ENCODE assay signal across 24 cellular contexts in genomic region chr5:165757756-165758155, GRCh38.
"Had no signal": no experiment of that assay in that cellular context is flagged by ENCODE, and none has a peak within 500 bp of the region (broad histone marks: within the 10 kb centered on the region; RNA-seq: fewer than 3 reads in every experiment).

No MANE protein-coding gene starts in this region.

- DNase-seq: activated B cell treated with CpG ODN at 0.5 μM for 24 hours; activated CD4-positive, alpha-beta T cell treated with anti-CD3 and anti-CD28 coated beads for 4 hours; activated CD4-positive, alpha-beta T cell treated with anti-CD3 and anti-CD28 coated beads, Interleukin-2, amount 50 U/mL, for 48 hours; activated CD8-positive, alpha-beta memory T cell treated with anti-CD3 and anti-CD28 coated beads, Interleukin-2, amount 50 U/mL, for 48 hours; activated naive CD4-positive, alpha-beta T cell treated with Interleukin-2 at 50 U/mL for 16 hours; activated naive CD8-positive, alpha-beta T cell treated with anti-CD3 and anti-CD28 coated beads for 36 hours; activated T-cell treated with anti-CD3 and anti-CD28 coated beads, Interleukin-2, amount 50 U/mL, for 4 hours; amniotic stem cell; effector memory CD4-positive, alpha-beta T cell; foreskin melanocyte; hippocampal formation; left cardiac atrium; mesenchymal stem cell; naive B cell; psoas muscle; spleen; stimulated activated CD4-positive, alpha-beta T cell treated with anti-CD3 and anti-CD28 coated beads, Interleukin-4, amount 100 ng/mL, for 1 hour; stimulated activated naive CD4-positive, alpha-beta T cell; T1000; testis; upper lobe of left lung had no signal

- H3K27ac ChIP-seq: breast epithelium, psoas muscle, right atrium auricular region, spleen, testis, upper lobe of left lung had no signal

- H3K27me3 ChIP-seq: breast epithelium, right atrium auricular region, spleen, testis, upper lobe of left lung had no signal

- H3K4me1 ChIP-seq: breast epithelium, psoas muscle, right atrium auricular region, spleen, testis, upper lobe of left lung had no signal

- H3K9me3 ChIP-seq: breast epithelium, psoas muscle, right atrium auricular region, testis, upper lobe of left lung had no signal

- H3K4me3 ChIP-seq: breast epithelium, psoas muscle, right atrium auricular region, spleen, testis, upper lobe of left lung had no signal

- H3K36me3 ChIP-seq: breast epithelium, right atrium auricular region, spleen, upper lobe of left lung had no signal

- ATAC-seq: activated T-cell treated with anti-CD3 and anti-CD28 coated beads, Interleukin-2, amount 50 U/mL, for 4 hours; esophagus mucosa; left cardiac atrium; psoas muscle had no signal
